In the genomic region with DNA sequence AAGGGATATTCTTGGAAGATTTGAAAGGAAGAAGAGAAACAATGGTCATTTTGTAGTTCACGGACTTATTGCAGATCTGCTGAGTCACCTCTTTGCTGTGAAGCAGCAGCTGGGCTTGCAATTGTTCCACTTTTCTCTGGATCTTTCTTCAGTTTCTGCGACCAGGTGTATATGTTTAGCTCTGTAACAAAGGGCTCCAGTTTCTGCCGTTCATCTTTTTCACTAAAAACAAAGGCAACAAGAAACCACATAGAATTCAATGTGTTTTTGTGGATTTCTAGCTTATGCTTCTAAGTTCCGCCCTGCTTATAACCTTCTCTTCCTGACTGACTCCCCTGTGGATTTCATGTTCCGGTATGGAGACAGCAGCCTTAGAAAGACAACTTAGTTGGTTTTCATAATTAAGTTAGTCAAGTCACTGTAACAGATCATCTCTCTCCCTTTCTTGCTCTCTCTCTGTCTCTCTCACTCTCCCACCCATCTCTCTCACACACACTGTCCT, we compare ENCODE assay signal across 12 cellular contexts.
DNase-seq lines count a peak whose midpoint lies in the region; ATAC-seq, FAIRE-seq and TF ChIP-seq lines count a peak whose summit lies in the region.
"Had no signal": no experiment of that assay in that cellular context is flagged by ENCODE, and none has a peak within 500 bp of the region (broad histone marks: within the 10 kb centered on the region; RNA-seq: fewer than 3 reads in every experiment).

No MANE protein-coding gene starts in this region.

- ATAC-seq in PC-3 (peak; percentile 40; the same call in 1 of the 2 replicates), HG03469 (IDR thresholded peaks at IDR 0.05; ENCODE audit: unreplicated experiment) (no peak), HG03045 (IDR thresholded peaks at IDR 0.05; ENCODE audit: unreplicated experiment) (no peak)

- in situ Hi-C loops in G401 (cut with HindIII; ENCODE audit: low sequenced_read_pairs), result no loop called here

- no peaks in the 10 kb centered on the region for H3K9me3 ChIP-seq in PC-3 (ENCODE audit: low read length)
- no peaks in the 10 kb centered on the region for H3K9me3 ChIP-seq in endothelial cell of umbilical vein (replicated peaks; ENCODE audit: control insufficient read depth, insufficient read depth, low read length)
- no peaks in the 10 kb centered on the region for H3K9me3 ChIP-seq in osteoblast (ENCODE audit: low read depth, low read length)
- H3K9me3 ChIP-seq: Caco-2 had no signal

- POLR2A ChIA-PET in PC-3 (lab: Charles Lee; ENCODE audit: unreplicated experiment), result no interaction called here
- POLR2A ChIA-PET in endothelial cell of umbilical vein (lab: Charles Lee), result no interaction called here

- intact Hi-C loops in PC-3 (cut with micrococcal nuclease), result no loop called here
- intact Hi-C loops in endothelial cell of umbilical vein (cut with micrococcal nuclease), result loop anchor here (5.0 kb wide), 1 partner anchor 120 kb away; a partner anchor contains a TSS

- H3K4me2 ChIP-seq in PC-3 (ENCODE audit: low read length), result peak overlapping the region; percentile 16
- H3K4me2 ChIP-seq in endothelial cell of umbilical vein (ENCODE audit: insufficient read depth, low read length), result peak overlapping the region; percentile 78
- H3K4me2 ChIP-seq in osteoblast (ENCODE audit: insufficient read depth, low read length), result peak overlapping the region; percentile 68

- H3K27me3 ChIP-seq in PC-3 (ENCODE audit: low read length), result no peaks in the 10 kb centered on the region
- H3K27me3 ChIP-seq in endothelial cell of umbilical vein (ENCODE audit: control insufficient read depth in 2 of 2, insufficient read depth in 2 of 2, low read length in 2 of 2), result no peaks in the 10 kb centered on the region
- no peaks in the 10 kb centered on the region for H3K27me3 ChIP-seq in osteoblast (ENCODE audit: insufficient read depth, low read length)

- H2AFZ ChIP-seq in PC-3 (ENCODE audit: low read length), result peak overlapping the region; percentile 36
- H2AFZ ChIP-seq in endothelial cell of umbilical vein (ENCODE audit: low read depth, low read length), result peak overlapping the region; percentile 96
- peak overlapping the region; percentile 81 for H2AFZ ChIP-seq in osteoblast (ENCODE audit: low read length)

- DNase-seq in G401 (ENCODE audit: low spot score), result peak; percentile 3
- peak; percentile 32 for DNase-seq in PC-3
- DNase-seq in endothelial cell of umbilical vein (ENCODE audit: low read depth, low spot score), result peak; percentile 46
- no peak for DNase-seq in osteoblast (ENCODE audit: insufficient read length, low spot score, missing footprints)
- no peak for DNase-seq in D341Med (ENCODE audit: low spot score)
- DNase-seq in NCI-H524 treated with DMSO at 0.1 percent for 48 hours (lab: John Stamatoyannopoulos, UW), result no peak
- DNase-seq: activated CD4-positive, CD25-positive, alpha-beta regulatory T cell; Caco-2; NCI-H1930 had no signal

- BruUV-seq in PC-3 (replicated peaks; lab: Mats Ljungman, UMichigan) (no TSS peak), endothelial cell of umbilical vein (replicated peaks; lab: Mats Ljungman, UMichigan) (no TSS peak)

- TF ChIP-seq CTCF in PC-3 (conservative IDR thresholded peaks at IDR 0.05; ENCODE audit: low read depth, low read length), result no peak
- no peak for TF ChIP-seq CTCF in endothelial cell of umbilical vein (IDR thresholded peaks at IDR 0.05; ENCODE audit: extremely low read depth in 1 of 2, insufficient read depth in 1 of 2, low read depth in 1 of 2, low read length in 2 of 2)
- TF ChIP-seq CTCF in osteoblast (IDR thresholded peaks at IDR 0.05; ENCODE audit: extremely low read depth, low read depth, low read length), result no peak

- no peak overlapping the region for H3K9ac ChIP-seq in PC-3 (ENCODE audit: low read length)
- H3K9ac ChIP-seq in endothelial cell of umbilical vein (replicated peaks; ENCODE audit: extremely low read depth, insufficient read depth, low read length), result peak overlapping the region; percentile 1

- peak; percentile 93 for FAIRE-seq in endothelial cell of umbilical vein (lab: Jason Lieb, UNC)

- 0 out of 2 replicates have a peak overlapping the region, but pooled peaks have one; percentile 5 for H3K27ac ChIP-seq in PC-3 (ENCODE audit: low read length)
- H3K27ac ChIP-seq in endothelial cell of umbilical vein (ENCODE audit: insufficient read depth, low read depth, low read length), result peak overlapping the region; percentile 41
- H3K27ac ChIP-seq in osteoblast (ENCODE audit: low read depth, low read length), result no peak overlapping the region
- H3K27ac ChIP-seq: HL-60 had no signal

- no peaks in the 10 kb centered on the region for H3F3A ChIP-seq in PC-3 (ENCODE audit: low read length, unreplicated experiment)

- H3K9me2 ChIP-seq in PC-3 (replicated peaks; ENCODE audit: low read length), result no peaks in the 10 kb centered on the region

- H3K36me3 ChIP-seq in PC-3 (ENCODE audit: low read depth, low read length) (no peaks in the 10 kb centered on the region), endothelial cell of umbilical vein (ENCODE audit: control insufficient read depth in 2 of 2, extremely low read depth in 1 of 2, insufficient read depth in 2 of 2, low read length in 2 of 2) (no peaks in the 10 kb centered on the region), osteoblast (ENCODE audit: insufficient read depth, low read length) (no peaks in the 10 kb centered on the region)

- H3K4me1 ChIP-seq in PC-3 (ENCODE audit: insufficient read depth, low read length) (peaks cover 13% of the 10 kb centered on the region), endothelial cell of umbilical vein (ENCODE audit: control insufficient read depth, extremely low read depth, insufficient read depth, low read length) (peaks cover 8% of the 10 kb centered on the region), osteoblast (ENCODE audit: insufficient read depth, low read length) (no peaks in the 10 kb centered on the region)
- H3K4me1 ChIP-seq: Caco-2 had no signal

- dilution Hi-C loops in endothelial cell of umbilical vein (cut with MboI; ENCODE audit: extremely low pct_ligation_motif_present, low sequenced_read_pairs), result no loop called here

- no peak overlapping the region for H3K4me3 ChIP-seq in PC-3 (ENCODE audit: low read length)
- H3K4me3 ChIP-seq in endothelial cell of umbilical vein (replicated peaks in 1 of 3; ENCODE audit: insufficient read depth in 1 of 3, low read depth in 1 of 3, low read length in 3 of 3), result peak overlapping the region in 1 of 3 experiments; percentile 17
- H3K4me3 ChIP-seq in osteoblast (ENCODE audit: insufficient read depth, low read length), result peak overlapping the region; percentile 26

- no peaks in the 10 kb centered on the region for H3K9me1 ChIP-seq in endothelial cell of umbilical vein (replicated peaks; ENCODE audit: control insufficient read depth, extremely low read depth, insufficient read depth, low read length)

- H3K79me2 ChIP-seq in PC-3 (ENCODE audit: low read length) (no peaks in the 10 kb centered on the region), endothelial cell of umbilical vein (ENCODE audit: control insufficient read depth, insufficient read depth, low read length) (no peaks in the 10 kb centered on the region), osteoblast (ENCODE audit: insufficient read depth, low read length) (no peaks in the 10 kb centered on the region)

- CTCF ChIA-PET in PC-3 (lab: Charles Lee) (no interaction called here), endothelial cell of umbilical vein (lab: Charles Lee) (interaction anchor here (0.8 kb wide), 1 partner anchor 9 kb away, joined by 3 read pairs; no protein-coding TSS in a partner anchor)

- no peak for TF ChIP-seq POLR2A in endothelial cell of umbilical vein (IDR thresholded peaks at IDR 0.05; ENCODE audit: low read depth, low read length)

- H4K20me1 ChIP-seq in PC-3 (ENCODE audit: low read length) (no peaks in the 10 kb centered on the region), endothelial cell of umbilical vein (replicated peaks; ENCODE audit: control insufficient read depth, extremely low read depth, insufficient read depth, low read length) (no peaks in the 10 kb centered on the region), osteoblast (ENCODE audit: insufficient read depth, low read length) (no peaks in the 10 kb centered on the region)

TF ChIP-seq in endothelial cell of umbilical vein, 7 proteins besides CTCF, POLR2A, EP300 and RAD21:
- TF ChIP-seq MYC (IDR thresholded peaks at IDR 0.05; ENCODE audit: low read depth, low read length) (no peak), EZH2 (IDR thresholded peaks at IDR 0.05; ENCODE audit: borderline replicate concordance, low read depth, low read length, severe bottlenecking) (no peak)

Comparison
In these comparisons a context has a peak if more than half of its experiments do, and no peak if none do; other contexts are left out.
1. DNase-seq: peak in G401 (single experiment), PC-3 (single experiment) and endothelial cell of umbilical vein (single experiment); none in osteoblast (single experiment), D341Med (single experiment) and NCI-H524 treated with DMSO at 0.1 percent for 48 hours (single experiment).
2. H2AFZ ChIP-seq: peak in every context shown above with its lines; median percentile 96 in endothelial cell of umbilical vein; 81 in osteoblast; 36 in PC-3.
3. H3K4me2 ChIP-seq: peak in every context shown above with its lines; median percentile 78 in endothelial cell of umbilical vein; 68 in osteoblast; 16 in PC-3.